ENCODE assay signal across 9 cellular contexts in genomic region chr1:15328785-15329480, GRCh38.
DNase-seq lines count a peak whose midpoint lies in the region; ATAC-seq and TF ChIP-seq lines count a peak whose summit lies in the region.
"Had no signal": no experiment of that assay in that cellular context is flagged by ENCODE, and none has a peak within 500 bp of the region (broad histone marks: within the 10 kb centered on the region; RNA-seq: fewer than 3 reads in every experiment).

No MANE protein-coding gene starts in this region.

- in situ Hi-C loops in IMR-90 (cut with MboI; ENCODE audit: low sequenced_read_pairs): loop anchor here (5.0 kb wide), 1 partner anchor 98 kb away; no protein-coding TSS in a partner anchor

- no peak for TF ChIP-seq RAD21 in IMR-90 (IDR thresholded peaks at IDR 0.05; ENCODE audit: low read length)

- no peak overlapping the region for H2AK9ac ChIP-seq in IMR-90 (replicated peaks; ENCODE audit: low read depth, low read length, poor library complexity)

- 5% methylated on average over 4 of the region's 21 CpGs; no CpG with 5 or more reads in 1 of the 2 experiments for WGBS in IMR-90 (ENCODE audit: extremely low coverage in 2 of 2, insufficient read length in 1 of 2), 2 experiments

- no peaks in the 10 kb centered on the region for H3K79me1 ChIP-seq in IMR-90 (ENCODE audit: low read depth in 1 of 2, low read length in 2 of 2)

- TF ChIP-seq CTCF in IMR-90 (conservative IDR thresholded peaks at IDR 0.05; ENCODE audit: low read depth, low read length) (no peak), A673 (conservative IDR thresholded peaks at IDR 0.05; ENCODE audit: low read depth, low read length) (no peak)

- H3K14ac ChIP-seq in IMR-90 (replicated peaks; ENCODE audit: low read depth, low read length): 0 out of 2 replicates have a peak overlapping the region, but pooled peaks have one; percentile 39

- H2BK15ac ChIP-seq in IMR-90 (ENCODE audit: low read depth, low read length): no peak overlapping the region

- H4K20me1 ChIP-seq in IMR-90 (ENCODE audit: insufficient read depth, low read length): no peaks in the 10 kb centered on the region

- H3K4me3 ChIP-seq in IMR-90 (ENCODE audit: insufficient read depth, low read depth, low read length) (no peak overlapping the region), A673 (ENCODE audit: low read depth, low read length, poor library complexity, severe bottlenecking) (no peak overlapping the region)
- H3K4me3 ChIP-seq: lung had no signal

- no TSS peak for BruUV-seq in IMR-90 (replicated peaks; lab: Mats Ljungman, UMichigan)
- BruUV-seq in A673 (replicated peaks; lab: Mats Ljungman, UMichigan): no TSS peak

- H3K27me3 ChIP-seq in IMR-90 (ENCODE audit: control insufficient read depth, insufficient read depth, low read length) (no peaks in the 10 kb centered on the region), A673 (replicated peaks; ENCODE audit: insufficient read depth, low read depth, low read length, poor library complexity) (no peaks in the 10 kb centered on the region)

- intact Hi-C loops in IMR-90 (cut with micrococcal nuclease): no loop called here
- intact Hi-C loops in A673 (cut with micrococcal nuclease; ENCODE audit: unreplicated experiment): no loop called here

- dilution Hi-C loops in IMR-90 (cut with HindIII; ENCODE audit: low sequenced_read_pairs, unreplicated experiment): no loop called here

- peak overlapping the region; percentile 4; the same call in 1 of the 2 replicates for H3K4me2 ChIP-seq in IMR-90 (ENCODE audit: low read depth, low read length)

- no peak overlapping the region for H3K18ac ChIP-seq in IMR-90 (ENCODE audit: low read depth, low read length)

- DNase-seq in AG08396 (ENCODE audit: low spot score) (peak; percentile 70), IMR-90 (peak; percentile 64), cerebellum (ENCODE audit: low spot score) (peak; percentile 72), lung microvascular endothelial cell (ENCODE audit: low read depth in 2 of 2) (peak; percentile 87 to 98), NCI-H774 (lab: John Stamatoyannopoulos, UW) (no peak), A673 (ENCODE audit: low spot score) (no peak)
- DNase-seq in activated effector memory CD4-positive, alpha-beta T cell treated with Interleukin-2 at 50 U/mL for 16 hours: no peak

- no peak overlapping the region for H3K23ac ChIP-seq in IMR-90 (ENCODE audit: low read depth, low read length)

- H2AK5ac ChIP-seq in IMR-90 (ENCODE audit: low read depth, low read length): no peak overlapping the region

- no peak for TF ChIP-seq POLR2A in IMR-90 (IDR thresholded peaks at IDR 0.05; ENCODE audit: low read depth, low read length)

- no peak overlapping the region for H4K5ac ChIP-seq in IMR-90 (ENCODE audit: low read depth, low read length)

- H3K4me1 ChIP-seq in IMR-90 (ENCODE audit: control insufficient read depth, insufficient read depth, low read length): peaks cover 8% of the 10 kb centered on the region
- peaks cover 44% of the 10 kb centered on the region for H3K4me1 ChIP-seq in A673 (ENCODE audit: insufficient read depth, low read length, poor library complexity, severe bottlenecking)

- H2AFZ ChIP-seq in IMR-90 (replicated peaks; ENCODE audit: low read length, poor library complexity): peak overlapping the region; percentile 73

- no peak overlapping the region for H3K4ac ChIP-seq in IMR-90 (ENCODE audit: low read depth, low read length)

- POLR2A ChIA-PET in IMR-90 (lab: Charles Lee; ENCODE audit: unreplicated experiment): no interaction called here
- POLR2A ChIA-PET in A673 (lab: Charles Lee; ENCODE audit: low non-redundant PET): no interaction called here

- ATAC-seq in IMR-90 (ENCODE audit: low read depth) (no peak), GM18873 (IDR thresholded peaks at IDR 0.05; ENCODE audit: low FRiP score, unreplicated experiment) (no peak)

- H3K9me3 ChIP-seq in IMR-90 (ENCODE audit: control insufficient read depth, insufficient read depth, low read length) (no peaks in the 10 kb centered on the region), A673 (ENCODE audit: low read depth, low read length, poor library complexity, severe bottlenecking) (no peaks in the 10 kb centered on the region)

- H3K9ac ChIP-seq in IMR-90 (ENCODE audit: low read depth, low read length): no peak overlapping the region

- H2BK20ac ChIP-seq in IMR-90 (ENCODE audit: low read depth, low read length): no peak overlapping the region

- H4K91ac ChIP-seq in IMR-90 (ENCODE audit: insufficient read depth, low read depth, low read length): no peak overlapping the region

- CTCF ChIA-PET in IMR-90 (lab: Yijun Ruan, JAX): interaction anchor here (0.6 to 1.1 kb wide), 3 partner anchors 13 to 103 kb away, joined by 3 read pairs; no protein-coding TSS in a partner anchor
- CTCF ChIA-PET in A673 (lab: Charles Lee): no interaction called here

- H4K8ac ChIP-seq in IMR-90 (ENCODE audit: low read depth in 2 of 2, low read length in 2 of 2): no peak overlapping the region

- H2BK120ac ChIP-seq in IMR-90 (ENCODE audit: low read depth, low read length): no peak overlapping the region; the same call in 1 of the 2 replicates

- peaks cover 5% of the 10 kb centered on the region for H3K9me1 ChIP-seq in IMR-90 (ENCODE audit: insufficient read depth, low read length)

- H3K27ac ChIP-seq in IMR-90 (ENCODE audit: insufficient read depth, low read length) (no peak overlapping the region), A673 (ENCODE audit: low read depth, low read length, poor library complexity, severe bottlenecking) (no peak overlapping the region)

- no peak overlapping the region for H3K56ac ChIP-seq in IMR-90 (ENCODE audit: extremely low read depth, insufficient read depth, low read length)

- no peak overlapping the region for H2BK5ac ChIP-seq in IMR-90 (ENCODE audit: low read depth, low read length, poor library complexity, severe bottlenecking)

- H3K36me3 ChIP-seq in IMR-90 (ENCODE audit: control insufficient read depth, insufficient read depth, low read length) (no peaks in the 10 kb centered on the region), A673 (ENCODE audit: insufficient read depth, low read length, poor library complexity, severe bottlenecking) (no peaks in the 10 kb centered on the region)

TF ChIP-seq in IMR-90, 13 proteins besides CTCF, POLR2A, EP300 and RAD21:
- TF ChIP-seq CEBPB (IDR thresholded peaks at IDR 0.05; ENCODE audit: low read depth, low read length) (no peak), ELK1 (IDR thresholded peaks at IDR 0.05; ENCODE audit: borderline replicate concordance, low read depth, low read length) (no peak), NFE2L2 (IDR thresholded peaks at IDR 0.05; ENCODE audit: low read depth, low read length) (no peak), SMC3 (IDR thresholded peaks at IDR 0.05; ENCODE audit: low read depth, low read length) (no peak), BHLHE40 (IDR thresholded peaks at IDR 0.05; ENCODE audit: low read depth, low read length) (no peak), USF2 (IDR thresholded peaks at IDR 0.05; ENCODE audit: low read depth, low read length) (no peak), FOS (IDR thresholded peaks at IDR 0.05; ENCODE audit: low read depth, low read length) (no peak), MAZ (IDR thresholded peaks at IDR 0.05; ENCODE audit: borderline replicate concordance, low read depth, low read length) (no peak), CHD1 (IDR thresholded peaks at IDR 0.05; ENCODE audit: low read depth, low read length) (no peak), RFX5 (IDR thresholded peaks at IDR 0.05; ENCODE audit: low read depth, low read length) (no peak), MAFK (IDR thresholded peaks at IDR 0.05; ENCODE audit: low read depth, low read length) (no peak), MXI1 (IDR thresholded peaks at IDR 0.05; ENCODE audit: borderline replicate concordance, low read depth, low read length) (no peak), RCOR1 (IDR thresholded peaks at IDR 0.05; ENCODE audit: insufficient replicate concordance, low read length) (no peak)

Comparison
In these comparisons a context has a peak if more than half of its experiments do, and no peak if none do; other contexts are left out.
1. DNase-seq: peak in AG08396 (single experiment), IMR-90 (single experiment), cerebellum (single experiment) and lung microvascular endothelial cell (2 of 2); none in NCI-H774 (single experiment), activated effector memory CD4-positive, alpha-beta T cell treated with Interleukin-2 at 50 U/mL for 16 hours (single experiment) and A673 (single experiment).